Comparison of ENCODE assay signal across 1 cellular context in the genomic region with DNA sequence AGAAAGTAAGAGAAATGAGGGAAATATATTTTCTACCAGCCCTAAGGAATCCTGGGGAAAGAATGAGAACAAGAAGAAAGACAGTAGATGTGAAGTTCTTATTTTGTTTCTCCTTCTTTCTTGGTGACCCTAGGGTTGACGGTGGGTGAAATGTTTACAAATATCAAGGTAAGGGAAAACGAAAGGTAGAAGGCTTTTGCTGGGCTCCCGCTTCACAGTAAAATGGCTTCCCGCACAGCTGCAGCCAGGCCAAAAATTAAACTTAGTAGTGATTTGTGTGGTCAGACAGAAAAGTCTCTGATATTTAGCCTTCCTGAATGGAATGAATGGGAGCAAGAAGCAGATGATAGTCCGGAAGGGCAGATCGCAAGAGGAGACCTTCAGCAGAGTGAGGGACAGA.
TF ChIP-seq lines count a peak whose summit lies in the region.

No MANE protein-coding gene starts in this region.

TF ChIP-seq in GM23338, 12 proteins besides CTCF, POLR2A, EP300 and RAD21 (continued from another document):
- TF ChIP-seq, protein P1, sequence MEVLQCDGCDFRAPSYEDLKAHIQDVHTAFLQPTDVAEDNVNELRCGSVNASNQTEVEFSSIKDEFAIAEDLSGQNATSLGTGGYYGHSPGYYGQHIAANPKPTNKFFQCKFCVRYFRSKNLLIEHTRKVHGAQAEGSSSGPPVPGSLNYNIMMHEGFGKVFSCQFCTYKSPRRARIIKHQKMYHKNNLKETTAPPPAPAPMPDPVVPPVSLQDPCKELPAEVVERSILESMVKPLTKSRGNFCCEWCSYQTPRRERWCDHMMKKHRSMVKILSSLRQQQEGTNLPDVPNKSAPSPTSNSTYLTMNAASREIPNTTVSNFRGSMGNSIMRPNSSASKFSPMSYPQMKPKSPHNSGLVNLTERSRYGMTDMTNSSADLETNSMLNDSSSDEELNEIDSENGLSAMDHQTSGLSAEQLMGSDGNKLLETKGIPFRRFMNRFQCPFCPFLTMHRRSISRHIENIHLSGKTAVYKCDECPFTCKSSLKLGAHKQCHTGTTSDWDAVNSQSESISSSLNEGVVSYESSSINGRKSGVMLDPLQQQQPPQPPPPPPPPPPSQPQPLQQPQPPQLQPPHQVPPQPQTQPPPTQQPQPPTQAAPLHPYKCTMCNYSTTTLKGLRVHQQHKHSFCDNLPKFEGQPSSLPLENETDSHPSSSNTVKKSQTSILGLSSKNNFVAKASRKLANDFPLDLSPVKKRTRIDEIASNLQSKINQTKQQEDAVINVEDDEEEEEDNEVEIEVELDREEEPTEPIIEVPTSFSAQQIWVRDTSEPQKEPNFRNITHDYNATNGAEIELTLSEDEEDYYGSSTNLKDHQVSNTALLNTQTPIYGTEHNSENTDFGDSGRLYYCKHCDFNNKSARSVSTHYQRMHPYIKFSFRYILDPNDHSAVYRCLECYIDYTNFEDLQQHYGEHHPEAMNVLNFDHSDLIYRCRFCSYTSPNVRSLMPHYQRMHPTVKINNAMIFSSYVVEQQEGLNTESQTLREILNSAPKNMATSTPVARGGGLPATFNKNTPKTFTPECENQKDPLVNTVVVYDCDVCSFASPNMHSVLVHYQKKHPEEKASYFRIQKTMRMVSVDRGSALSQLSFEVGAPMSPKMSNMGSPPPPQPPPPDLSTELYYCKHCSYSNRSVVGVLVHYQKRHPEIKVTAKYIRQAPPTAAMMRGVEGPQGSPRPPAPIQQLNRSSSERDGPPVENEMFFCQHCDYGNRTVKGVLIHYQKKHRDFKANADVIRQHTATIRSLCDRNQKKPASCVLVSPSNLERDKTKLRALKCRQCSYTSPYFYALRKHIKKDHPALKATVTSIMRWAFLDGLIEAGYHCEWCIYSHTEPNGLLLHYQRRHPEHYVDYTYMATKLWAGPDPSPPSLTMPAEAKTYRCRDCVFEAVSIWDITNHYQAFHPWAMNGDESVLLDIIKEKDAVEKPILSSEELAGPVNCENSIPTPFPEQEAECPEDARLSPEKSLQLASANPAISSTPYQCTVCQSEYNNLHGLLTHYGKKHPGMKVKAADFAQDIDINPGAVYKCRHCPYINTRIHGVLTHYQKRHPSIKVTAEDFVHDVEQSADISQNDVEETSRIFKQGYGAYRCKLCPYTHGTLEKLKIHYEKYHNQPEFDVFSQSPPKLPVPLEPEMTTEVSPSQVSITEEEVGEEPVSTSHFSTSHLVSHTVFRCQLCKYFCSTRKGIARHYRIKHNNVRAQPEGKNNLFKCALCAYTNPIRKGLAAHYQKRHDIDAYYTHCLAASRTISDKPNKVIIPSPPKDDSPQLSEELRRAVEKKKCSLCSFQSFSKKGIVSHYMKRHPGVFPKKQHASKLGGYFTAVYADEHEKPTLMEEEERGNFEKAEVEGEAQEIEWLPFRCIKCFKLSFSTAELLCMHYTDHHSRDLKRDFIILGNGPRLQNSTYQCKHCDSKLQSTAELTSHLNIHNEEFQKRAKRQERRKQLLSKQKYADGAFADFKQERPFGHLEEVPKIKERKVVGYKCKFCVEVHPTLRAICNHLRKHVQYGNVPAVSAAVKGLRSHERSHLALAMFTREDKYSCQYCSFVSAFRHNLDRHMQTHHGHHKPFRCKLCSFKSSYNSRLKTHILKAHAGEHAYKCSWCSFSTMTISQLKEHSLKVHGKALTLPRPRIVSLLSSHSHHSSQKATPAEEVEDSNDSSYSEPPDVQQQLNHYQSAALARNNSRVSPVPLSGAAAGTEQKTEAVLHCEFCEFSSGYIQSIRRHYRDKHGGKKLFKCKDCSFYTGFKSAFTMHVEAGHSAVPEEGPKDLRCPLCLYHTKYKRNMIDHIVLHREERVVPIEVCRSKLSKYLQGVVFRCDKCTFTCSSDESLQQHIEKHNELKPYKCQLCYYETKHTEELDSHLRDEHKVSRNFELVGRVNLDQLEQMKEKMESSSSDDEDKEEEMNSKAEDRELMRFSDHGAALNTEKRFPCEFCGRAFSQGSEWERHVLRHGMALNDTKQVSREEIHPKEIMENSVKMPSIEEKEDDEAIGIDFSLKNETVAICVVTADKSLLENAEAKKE (CRISPR knock-in tag; IDR thresholded peaks at IDR 0.05) = no peak
- TF ChIP-seq JUNB (IDR thresholded peaks at IDR 0.05; ENCODE audit: unreplicated experiment) = no peak
- TF ChIP-seq CREB1 (CRISPR knock-in tag; IDR thresholded peaks at IDR 0.05; ENCODE audit: low read depth) = no peak
- TF ChIP-seq NANOG (IDR thresholded peaks at IDR 0.05; ENCODE audit: borderline replicate concordance) = no peak
- no peak for TF ChIP-seq EZH2 (IDR thresholded peaks at IDR 0.05; ENCODE audit: low read depth, unreplicated experiment)
- TF ChIP-seq, protein P2, sequence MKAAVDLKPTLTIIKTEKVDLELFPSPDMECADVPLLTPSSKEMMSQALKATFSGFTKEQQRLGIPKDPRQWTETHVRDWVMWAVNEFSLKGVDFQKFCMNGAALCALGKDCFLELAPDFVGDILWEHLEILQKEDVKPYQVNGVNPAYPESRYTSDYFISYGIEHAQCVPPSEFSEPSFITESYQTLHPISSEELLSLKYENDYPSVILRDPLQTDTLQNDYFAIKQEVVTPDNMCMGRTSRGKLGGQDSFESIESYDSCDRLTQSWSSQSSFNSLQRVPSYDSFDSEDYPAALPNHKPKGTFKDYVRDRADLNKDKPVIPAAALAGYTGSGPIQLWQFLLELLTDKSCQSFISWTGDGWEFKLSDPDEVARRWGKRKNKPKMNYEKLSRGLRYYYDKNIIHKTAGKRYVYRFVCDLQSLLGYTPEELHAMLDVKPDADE (IDR thresholded peaks at IDR 0.05) = no peak
- TF ChIP-seq POLR2AphosphoS5 (IDR thresholded peaks at IDR 0.05; ENCODE audit: low read depth) = no peak
- no peak for TF ChIP-seq STAT1 (IDR thresholded peaks at IDR 0.05; ENCODE audit: unreplicated experiment)
- no peak for TF ChIP-seq ZNF114 (CRISPR knock-in tag; IDR thresholded peaks at IDR 0.05)
